ENCODE assay signal across 8 cellular contexts in genomic region chrX:134173541-134174272, GRCh38.
DNase-seq lines count a peak whose midpoint lies in the region; ATAC-seq and TF ChIP-seq lines count a peak whose summit lies in the region.

No MANE protein-coding gene starts in this region.

- no peak for TF ChIP-seq CTCF in PC-9 (conservative IDR thresholded peaks at IDR 0.05)

- H3K27ac ChIP-seq in PC-9, result no peak overlapping the region
- H3K27ac ChIP-seq in SJCRH30, result no peak overlapping the region

- H2AFZ ChIP-seq in PC-9, result no peak overlapping the region

- peak overlapping the region; percentile 98 for H3K4me3 Mint-ChIP-seq in activated CD4-positive, alpha-beta T cell treated with anti-CD3 and anti-CD28 coated beads, Interleukin-2, amount 10 ng/mL, durations not matched to agents 24 days and 14 days
- peak overlapping the region; percentile 92 for H3K4me3 Mint-ChIP-seq in activated CD8-positive, alpha-beta T cell treated with anti-CD3 and anti-CD28 coated beads, Interleukin-2, amount 10 ng/mL, durations not matched to agents 7 days and 5 days
- peak overlapping the region; percentile 78 to 87 for H3K4me3 Mint-ChIP-seq in stimulated activated naive B cell treated with anti-CD40 and anti-IgM and Interleukin-4, amounts not matched to agents 10 μg/mL and 1 μg/mL and 100 μg/mL, for 72 hours

- no peaks in the 10 kb centered on the region for H3K9me2 ChIP-seq in PC-9 (ENCODE audit: insufficient read depth)

- H3K36me3 ChIP-seq in PC-9 (ENCODE audit: low read depth) (no peaks in the 10 kb centered on the region), SJCRH30 (no peaks in the 10 kb centered on the region)

- ATAC-seq in activated CD8-positive, alpha-beta T cell treated with anti-CD3 and anti-CD28 coated beads, Interleukin-2, amount 10 ng/mL, durations not matched to agents 7 days and 5 days, result peak; percentile 30
- ATAC-seq in stimulated activated naive B cell treated with anti-CD40 and anti-IgM and Interleukin-4, amounts not matched to agents 10 μg/mL and 1 μg/mL and 100 μg/mL, for 72 hours (replicated peaks), result peak in 1 of 2 donors; percentile 36
- no peak for ATAC-seq in GM21825 (IDR thresholded peaks at IDR 0.05; ENCODE audit: unreplicated experiment)

- H3K27ac Mint-ChIP-seq in activated CD4-positive, alpha-beta T cell treated with anti-CD3 and anti-CD28 coated beads, Interleukin-2, amount 10 ng/mL, durations not matched to agents 24 days and 14 days, result peak overlapping the region; percentile 98
- peak overlapping the region; percentile 93 for H3K27ac Mint-ChIP-seq in activated CD8-positive, alpha-beta T cell treated with anti-CD3 and anti-CD28 coated beads, Interleukin-2, amount 10 ng/mL, durations not matched to agents 7 days and 5 days
- no peak overlapping the region for H3K27ac Mint-ChIP-seq in stimulated activated naive B cell treated with anti-CD40 and anti-IgM and Interleukin-4, amounts not matched to agents 10 μg/mL and 1 μg/mL and 100 μg/mL, for 72 hours

- BruUV-seq in PC-9 (replicated peaks; lab: Mats Ljungman, UMichigan), result no TSS peak

- H3K9me3 ChIP-seq in iPS-18c (ENCODE audit: control insufficient read depth, insufficient read depth, low read length) (peaks cover 3% of the 10 kb centered on the region), PC-9 (ENCODE audit: insufficient read depth, low read depth) (no peaks in the 10 kb centered on the region), SJCRH30 (replicated peaks) (no peaks in the 10 kb centered on the region)

- H4K20me1 ChIP-seq in PC-9 (ENCODE audit: insufficient read depth), result no peaks in the 10 kb centered on the region

- peaks cover 16% of the 10 kb centered on the region for H3K4me1 Mint-ChIP-seq in activated CD4-positive, alpha-beta T cell treated with anti-CD3 and anti-CD28 coated beads, Interleukin-2, amount 10 ng/mL, durations not matched to agents 24 days and 14 days
- peaks cover 27% of the 10 kb centered on the region for H3K4me1 Mint-ChIP-seq in activated CD8-positive, alpha-beta T cell treated with anti-CD3 and anti-CD28 coated beads, Interleukin-2, amount 10 ng/mL, durations not matched to agents 7 days and 5 days (ENCODE audit: low read depth)
- peaks cover 2 to 6% of the 10 kb centered on the region in 2 donors for H3K4me1 Mint-ChIP-seq in stimulated activated naive B cell treated with anti-CD40 and anti-IgM and Interleukin-4, amounts not matched to agents 10 μg/mL and 1 μg/mL and 100 μg/mL, for 72 hours

- peaks cover 6% of the 10 kb centered on the region for H3K27me3 Mint-ChIP-seq in activated CD4-positive, alpha-beta T cell treated with anti-CD3 and anti-CD28 coated beads, Interleukin-2, amount 10 ng/mL, durations not matched to agents 24 days and 14 days
- peaks cover 6% of the 10 kb centered on the region for H3K27me3 Mint-ChIP-seq in activated CD8-positive, alpha-beta T cell treated with anti-CD3 and anti-CD28 coated beads, Interleukin-2, amount 10 ng/mL, durations not matched to agents 7 days and 5 days (ENCODE audit: low read depth)
- peaks cover 0 to 9% of the 10 kb centered on the region in 2 donors for H3K27me3 Mint-ChIP-seq in stimulated activated naive B cell treated with anti-CD40 and anti-IgM and Interleukin-4, amounts not matched to agents 10 μg/mL and 1 μg/mL and 100 μg/mL, for 72 hours

- H3K4me3 ChIP-seq in iPS-18c (ENCODE audit: insufficient read depth, low read depth, low read length) (peak overlapping the region; percentile 71), PC-9 (no peak overlapping the region), SJCRH30 (no peak overlapping the region)

- intact Hi-C loops in activated CD4-positive, alpha-beta T cell treated with anti-CD3 and anti-CD28 coated beads, Interleukin-2, amount 10 ng/mL, durations not matched to agents 24 days and 14 days (cut with micrococcal nuclease), result loop anchor here (5.0 to 10.0 kb wide), 3 partner anchors 289 to 1349 kb away; partner anchors contain the start of genes HPRT1 and INTS6L
- intact Hi-C loops in PC-9 (cut with micrococcal nuclease; ENCODE audit: unreplicated experiment), result no loop called here

- H3K9me3 Mint-ChIP-seq in activated CD4-positive, alpha-beta T cell treated with anti-CD3 and anti-CD28 coated beads, Interleukin-2, amount 10 ng/mL, durations not matched to agents 24 days and 14 days, result peaks cover 4% of the 10 kb centered on the region
- H3K9me3 Mint-ChIP-seq in activated CD8-positive, alpha-beta T cell treated with anti-CD3 and anti-CD28 coated beads, Interleukin-2, amount 10 ng/mL, durations not matched to agents 7 days and 5 days (ENCODE audit: insufficient read depth), result no peaks in the 10 kb centered on the region
- H3K9me3 Mint-ChIP-seq in stimulated activated naive B cell treated with anti-CD40 and anti-IgM and Interleukin-4, amounts not matched to agents 10 μg/mL and 1 μg/mL and 100 μg/mL, for 72 hours, result peaks cover 1 to 4% of the 10 kb centered on the region in 2 donors

- no peaks in the 10 kb centered on the region for H3K79me2 ChIP-seq in PC-9 (ENCODE audit: low read depth)

- CTCF ChIA-PET in activated CD8-positive, alpha-beta T cell treated with anti-CD3 and anti-CD28 coated beads, Interleukin-2, amount 10 ng/mL, durations not matched to agents 7 days and 5 days (lab: Charles Lee), result interaction anchor here (2.0 kb wide), 1 partner anchor 13 kb away, joined by 12 read pairs; no protein-coding TSS in a partner anchor
- CTCF ChIA-PET in PC-9 (lab: Charles Lee), result no interaction called here

- H3K36me3 Mint-ChIP-seq in activated CD4-positive, alpha-beta T cell treated with anti-CD3 and anti-CD28 coated beads, Interleukin-2, amount 10 ng/mL, durations not matched to agents 24 days and 14 days (ENCODE audit: low read depth), result peaks cover 25% of the 10 kb centered on the region
- H3K36me3 Mint-ChIP-seq in activated CD8-positive, alpha-beta T cell treated with anti-CD3 and anti-CD28 coated beads, Interleukin-2, amount 10 ng/mL, durations not matched to agents 7 days and 5 days (ENCODE audit: low read depth), result peaks cover 32% of the 10 kb centered on the region
- H3K36me3 Mint-ChIP-seq in stimulated activated naive B cell treated with anti-CD40 and anti-IgM and Interleukin-4, amounts not matched to agents 10 μg/mL and 1 μg/mL and 100 μg/mL, for 72 hours, result peaks cover 3 to 7% of the 10 kb centered on the region in 2 donors

- H3F3A ChIP-seq in PC-9 (ENCODE audit: insufficient read depth, low read depth), result no peaks in the 10 kb centered on the region

- H3K4me1 ChIP-seq in PC-9 (replicated peaks; ENCODE audit: insufficient read depth), result no peaks in the 10 kb centered on the region
- H3K4me1 ChIP-seq in SJCRH30, result no peaks in the 10 kb centered on the region

- H3K4me2 ChIP-seq in PC-9, result no peak overlapping the region

- DNase-seq in activated CD4-positive, alpha-beta T cell treated with anti-CD3 and anti-CD28 coated beads, Interleukin-2, amount 10 ng/mL, durations not matched to agents 24 days and 14 days, result peak; percentile 71
- no peak for DNase-seq in activated CD4-positive, alpha-beta T cell treated with anti-CD3 and anti-CD28 coated beads for 1 hour
- DNase-seq in activated CD8-positive, alpha-beta T cell treated with anti-CD3 and anti-CD28 coated beads, Interleukin-2, amount 10 ng/mL, durations not matched to agents 7 days and 5 days, result peak; percentile 47
- DNase-seq in stimulated activated naive B cell treated with anti-CD40 and anti-IgM and Interleukin-4, amounts not matched to agents 10 μg/mL and 1 μg/mL and 100 μg/mL, for 72 hours, result no peak
- no peak for DNase-seq in PC-9
- no peak for DNase-seq in SJCRH30

- H3K27me3 ChIP-seq in PC-9 (ENCODE audit: insufficient read depth, low read depth) (no peaks in the 10 kb centered on the region), SJCRH30 (no peaks in the 10 kb centered on the region)

- POLR2A ChIA-PET in activated CD8-positive, alpha-beta T cell treated with anti-CD3 and anti-CD28 coated beads, Interleukin-2, amount 10 ng/mL, durations not matched to agents 7 days and 5 days (lab: Charles Lee), result interaction anchor here (1.0 to 7.4 kb wide), 2 partner anchors 14 to 18 kb away, joined by 3 to 104 read pairs; no protein-coding TSS in a partner anchor
- POLR2A ChIA-PET in PC-9 (lab: Charles Lee; ENCODE audit: unreplicated experiment), result no interaction called here

Comparison
In these comparisons a context has a peak if more than half of its experiments do, and no peak if none do; other contexts are left out.
1. DNase-seq: peak in activated CD4-positive, alpha-beta T cell treated with anti-CD3 and anti-CD28 coated beads, Interleukin-2, amount 10 ng/mL, durations not matched to agents 24 days and 14 days (single experiment) and activated CD8-positive, alpha-beta T cell treated with anti-CD3 and anti-CD28 coated beads, Interleukin-2, amount 10 ng/mL, durations not matched to agents 7 days and 5 days (single experiment); none in activated CD4-positive, alpha-beta T cell treated with anti-CD3 and anti-CD28 coated beads for 1 hour (single experiment), stimulated activated naive B cell treated with anti-CD40 and anti-IgM and Interleukin-4, amounts not matched to agents 10 μg/mL and 1 μg/mL and 100 μg/mL, for 72 hours (single experiment), PC-9 (0 of 2) and SJCRH30 (0 of 2).
2. Peak in every context shown above with its lines, with median percentiles within 50 percentile points of each other: H3K4me3 Mint-ChIP-seq.